ENCODE assay signal across 8 cellular contexts in the genomic region with DNA sequence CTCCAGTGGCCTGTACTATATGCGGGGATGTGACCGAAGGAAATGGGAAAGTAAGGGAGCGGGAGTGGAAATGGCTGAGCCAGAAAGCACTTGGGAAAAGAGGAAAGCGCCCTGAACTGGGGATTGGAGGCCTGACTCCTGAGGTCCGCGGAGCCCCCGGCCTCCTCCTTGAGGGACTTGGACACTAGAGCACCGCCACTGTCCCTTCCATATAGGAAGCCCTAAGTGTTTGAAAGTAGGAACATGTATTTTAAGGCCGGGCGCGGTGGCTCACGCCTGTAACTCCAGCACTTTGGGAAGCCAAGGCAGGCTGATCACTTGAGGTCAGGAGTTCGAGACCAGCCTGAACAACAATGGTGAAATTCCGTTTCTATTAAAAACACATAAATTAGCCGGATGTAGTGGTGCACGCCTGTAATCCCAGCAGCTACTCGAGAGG.
DNase-seq lines count a peak whose midpoint lies in the region; ATAC-seq and TF ChIP-seq lines count a peak whose summit lies in the region.

No MANE protein-coding gene starts in this region.

- H3K4me1 ChIP-seq in HUES6 (ENCODE audit: control insufficient read depth, insufficient read depth, low read length), result peaks cover 5% of the 10 kb centered on the region; the same call in 1 of the 2 replicates
- peaks cover 8 to 20% of the 10 kb centered on the region in 2 donors for H3K4me1 ChIP-seq in muscle layer of duodenum (ENCODE audit: control insufficient read depth in 1 of 2, insufficient read depth in 2 of 2, low read length in 2 of 2)

- no peak for TF ChIP-seq CTCF in AG10803 (conservative IDR thresholded peaks at IDR 0.05; ENCODE audit: low read length)

- H3K4me3 ChIP-seq in AG10803 (ENCODE audit: low read length), result peak overlapping the region; percentile 92
- H3K4me3 ChIP-seq in HUES6 (ENCODE audit: low read depth, low read length), result peak overlapping the region; percentile 100
- H3K4me3 ChIP-seq in muscle layer of duodenum (ENCODE audit: low read depth in 1 of 2, low read length in 2 of 2), result peak overlapping the region; percentile 87 to 88

- H3K27me3 ChIP-seq in HUES6 (ENCODE audit: control insufficient read depth, insufficient read depth, low read length), result no peaks in the 10 kb centered on the region
- H3K27me3 ChIP-seq in muscle layer of duodenum (ENCODE audit: low read depth, low read length), result no peaks in the 10 kb centered on the region

- peak overlapping the region; percentile 95; the same call in 1 of the 2 replicates for H3K27ac ChIP-seq in HUES6 (ENCODE audit: low read depth, low read length)
- H3K27ac ChIP-seq in cingulate gyrus (ENCODE audit: low read depth, low read length), result peak overlapping the region; percentile 96
- peak overlapping the region; percentile 98 for H3K27ac ChIP-seq in muscle layer of duodenum (ENCODE audit: low read length)

- peak overlapping the region; percentile 97 for H3K9ac ChIP-seq in HUES6 (ENCODE audit: low read length)

- ATAC-seq in HG02623 (IDR thresholded peaks at IDR 0.05; ENCODE audit: unreplicated experiment) (no peak), GM21360 (IDR thresholded peaks at IDR 0.05; ENCODE audit: unreplicated experiment) (no peak)

- H3K9me3 ChIP-seq in HUES6 (ENCODE audit: control insufficient read depth, insufficient read depth, low read depth, low read length) (no peaks in the 10 kb centered on the region), muscle layer of duodenum (ENCODE audit: control insufficient read depth in 1 of 2, low read length in 2 of 2) (no peaks in the 10 kb centered on the region)

- H3K36me3 ChIP-seq in HUES6 (ENCODE audit: control insufficient read depth, insufficient read depth, low read length) (no peaks in the 10 kb centered on the region), muscle layer of duodenum (ENCODE audit: control insufficient read depth in 1 of 2, insufficient read depth in 2 of 2, low read length in 2 of 2) (no peaks in the 10 kb centered on the region)

- DNase-seq in AG10803 (ENCODE audit: low read depth) (no peak), activated gamma-delta T cell (lab: John Stamatoyannopoulos, UW) (no peak)
- DNase-seq in stimulated activated naive CD4-positive, alpha-beta T cell (lab: John Stamatoyannopoulos, UW), result no peak
